14 cellular contexts compared by ENCODE assay signal in genomic region chr17:2383628-2384167, GRCh38. TPM values are rescaled to one million over a fixed set of nuclear protein-coding genes. Genes with fewer than 3 reads are reported as not detected.
DNase-seq lines count a peak whose midpoint lies in the region; ATAC-seq and TF ChIP-seq lines count a peak whose summit lies in the region.
"Had no signal": no experiment of that assay in that cellular context is flagged by ENCODE, and none has a peak within 500 bp of the region (broad histone marks: within the 10 kb centered on the region; RNA-seq: fewer than 3 reads in every experiment).

No MANE protein-coding gene starts in this region.

- H3K4me1 ChIP-seq in left ventricle myocardium inferior (peaks cover 24% of the 10 kb centered on the region), right atrium auricular region (peaks cover 0 to 25% of the 10 kb centered on the region in 2 donors), muscle layer of duodenum (ENCODE audit: control insufficient read depth in 1 of 2, insufficient read depth in 2 of 2, low read length in 2 of 2) (peaks cover 7 to 15% of the 10 kb centered on the region in 2 donors), vagina (peaks cover 16% of the 10 kb centered on the region), thyroid gland (peaks cover 23 to 28% of the 10 kb centered on the region in 2 donors)

- WGBS in thyroid gland, 2 donors = 90 to 91% methylated on average over 11 of the region's 11 CpGs

- TF ChIP-seq CTCF in left ventricle myocardium inferior (IDR thresholded peaks at IDR 0.05; ENCODE audit: borderline replicate concordance) = no peak
- no peak for TF ChIP-seq CTCF in right atrium auricular region (IDR thresholded peaks at IDR 0.05)
- TF ChIP-seq CTCF in brain (conservative IDR thresholded peaks at IDR 0.05) = no peak
- no peak for TF ChIP-seq CTCF in vagina (IDR thresholded peaks at IDR 0.05)
- TF ChIP-seq CTCF in thyroid gland (IDR thresholded peaks at IDR 0.05) = no peak

- DNase-seq in left ventricle myocardium inferior = no peak
- DNase-seq in right atrium auricular region (ENCODE audit: low spot score) = no peak
- no peak for DNase-seq in vagina (ENCODE audit: extremely low spot score in 2 of 2)
- DNase-seq in T-helper 2 cell = no peak
- no peak for DNase-seq in thyroid gland
- DNase-seq: dorsolateral prefrontal cortex, H7, left cardiac atrium, NCI-H1105 treated with DMSO at 0.1 percent for 48 hours, NCI-H69, SHP77 had no signal

- H3K36me3 ChIP-seq in left ventricle myocardium inferior (peaks cover 56% of the 10 kb centered on the region), right atrium auricular region (peaks cover 27% of the 10 kb centered on the region), muscle layer of duodenum (ENCODE audit: control insufficient read depth in 1 of 2, insufficient read depth in 2 of 2, low read length in 2 of 2) (peaks cover 24 to 38% of the 10 kb centered on the region in 2 donors), vagina (peaks cover 0 to 35% of the 10 kb centered on the region in 2 donors), thyroid gland (peaks cover 9 to 12% of the 10 kb centered on the region in 2 donors)

- peak overlapping the region; percentile 38 for H3K27ac ChIP-seq in left ventricle myocardium inferior (replicated peaks)
- H3K27ac ChIP-seq in right atrium auricular region = peak overlapping the region in 1 of 2 donors; percentile 55
- H3K27ac ChIP-seq in muscle layer of duodenum (ENCODE audit: low read length) = peak overlapping the region; percentile 20
- peak overlapping the region; percentile 56 for H3K27ac ChIP-seq in vagina
- H3K27ac ChIP-seq in thyroid gland = peak overlapping the region in 1 of 3 donors; percentile 36

- H3K4me3 Mint-ChIP-seq in brain = peak overlapping the region in 2 of 5 experiments; percentile 3 to 61

- no peaks in the 10 kb centered on the region for H3K27me3 Mint-ChIP-seq in brain

- no peak for TF ChIP-seq POLR2A in vagina (IDR thresholded peaks at IDR 0.05)
- no peak for TF ChIP-seq POLR2A in thyroid gland (IDR thresholded peaks at IDR 0.05)

- H3K27me3 ChIP-seq in left ventricle myocardium inferior (ENCODE audit: low read depth) = no peaks in the 10 kb centered on the region
- H3K27me3 ChIP-seq in right atrium auricular region = no peaks in the 10 kb centered on the region
- no peaks in the 10 kb centered on the region for H3K27me3 ChIP-seq in muscle layer of duodenum (ENCODE audit: low read depth, low read length)
- no peaks in the 10 kb centered on the region for H3K27me3 ChIP-seq in vagina
- no peaks in the 10 kb centered on the region for H3K27me3 ChIP-seq in thyroid gland
- H3K27me3 ChIP-seq: dorsolateral prefrontal cortex had no signal

- no peaks in the 10 kb centered on the region for H3K36me3 Mint-ChIP-seq in brain

- ATAC-seq in HG02884 (IDR thresholded peaks at IDR 0.05; ENCODE audit: unreplicated experiment) = no peak

- intact Hi-C loops in left ventricle myocardium inferior (cut with micrococcal nuclease) (loop anchor here (2.0 kb wide), 1 partner anchor 33 kb away; no protein-coding TSS in a partner anchor), vagina (cut with DNase I) (loop anchor here (2.0 kb wide), 1 partner anchor 33 kb away; no protein-coding TSS in a partner anchor), thyroid gland (cut with DNase I) (loop anchor here (2.0 kb wide), 1 partner anchor 31 kb away; no protein-coding TSS in a partner anchor)

- no peaks in the 10 kb centered on the region for H3K9me3 Mint-ChIP-seq in brain

- H3K4me1 Mint-ChIP-seq in brain = peaks cover 56% of the 10 kb centered on the region

- H3K4me3 ChIP-seq in left ventricle myocardium inferior (no peak overlapping the region), right atrium auricular region (no peak overlapping the region), muscle layer of duodenum (ENCODE audit: low read depth in 1 of 2, low read length in 2 of 2) (no peak overlapping the region), vagina (no peak overlapping the region), thyroid gland (replicated peaks in 1 of 3) (no peak overlapping the region)

- no peaks in the 10 kb centered on the region for H3K9me3 ChIP-seq in left ventricle myocardium inferior (replicated peaks)
- H3K9me3 ChIP-seq in right atrium auricular region = no peaks in the 10 kb centered on the region
- no peaks in the 10 kb centered on the region for H3K9me3 ChIP-seq in muscle layer of duodenum (ENCODE audit: control insufficient read depth in 1 of 2, low read length in 2 of 2)
- no peaks in the 10 kb centered on the region for H3K9me3 ChIP-seq in vagina
- no peaks in the 10 kb centered on the region for H3K9me3 ChIP-seq in thyroid gland

- H3K27ac Mint-ChIP-seq in brain = peak overlapping the region; percentile 24 to 94 (median 83)

RNA-seq across cellular contexts. Expression of gene MNT, which starts 17.2 kb away (rescaled TPM):
- total RNA-seq in left ventricle myocardium inferior (9.9 TPM), right atrium auricular region (1 to 10 TPM; 3.7 to 7.7 TPM), vagina (28.5 TPM), thyroid gland (10 to 100 TPM in 3 of 4 donors, 1 to 10 TPM in 1; 8.2 to 28.9 (median 10.9) TPM)
- polyA plus RNA-seq in brain (ENCODE audit: insufficient read depth, low read depth, low replicate concordance) = 17.4 TPM

RNA-seq across cellular contexts. Expression of gene SGSM2, which starts 46.4 kb away (rescaled TPM):
- 24.5 TPM for total RNA-seq in left ventricle myocardium inferior
- total RNA-seq in right atrium auricular region = 10 to 100 TPM; 20.9 to 31.4 TPM
- 56.3 TPM for polyA plus RNA-seq in brain (ENCODE audit: insufficient read depth, low read depth, low replicate concordance)
- 60.2 TPM for total RNA-seq in vagina
- total RNA-seq in thyroid gland = 10 to 100 TPM; 47.8 to 82.7 (median 63.2) TPM

RNA-seq across cellular contexts. Expression of gene TSR1, which starts 47.4 kb away (rescaled TPM):
- total RNA-seq in left ventricle myocardium inferior = 19.0 TPM
- 10 to 100 TPM; 22.5 to 25.9 TPM for total RNA-seq in right atrium auricular region
- 15.9 TPM for polyA plus RNA-seq in brain (ENCODE audit: insufficient read depth, low read depth, low replicate concordance)
- total RNA-seq in vagina = 17.7 TPM
- 10 to 100 TPM; 16.8 to 56.4 (median 29.3) TPM for total RNA-seq in thyroid gland
